8 cellular contexts compared by ENCODE assay signal in the genomic region with DNA sequence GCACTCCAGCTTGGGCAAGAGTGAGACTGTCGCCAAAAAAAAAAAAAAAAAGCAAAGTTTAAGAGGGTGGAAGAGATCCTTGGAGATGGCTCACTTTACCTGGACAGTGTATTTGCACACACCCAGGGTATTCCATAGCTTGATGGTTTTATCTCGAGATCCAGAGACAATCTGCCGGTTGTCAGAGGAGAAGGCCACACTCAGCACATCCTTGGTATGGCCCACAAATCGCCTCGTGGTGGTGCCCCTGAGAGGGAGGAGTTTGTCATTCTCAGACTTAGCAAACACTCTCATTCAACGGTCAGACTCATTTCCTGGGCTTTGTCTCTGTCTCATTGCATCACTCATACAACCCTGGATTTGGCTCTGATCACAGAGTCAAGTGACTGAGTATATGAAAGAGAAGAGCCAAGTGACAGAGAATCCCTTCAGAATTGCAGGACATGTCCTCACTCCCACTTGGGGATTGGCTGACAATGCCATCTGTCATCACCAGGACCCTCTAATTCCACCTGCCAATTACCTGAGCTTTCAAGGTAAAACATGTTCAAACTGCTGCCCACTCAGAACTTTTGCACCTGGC. TPM values are rescaled to one million over a fixed set of nuclear protein-coding genes. Genes with fewer than 3 reads are reported as not detected.
DNase-seq lines count a peak whose midpoint lies in the region; ATAC-seq, FAIRE-seq and TF ChIP-seq lines count a peak whose summit lies in the region.

No MANE protein-coding gene starts in this region.

- H3K4me1 Mint-ChIP-seq in immature natural killer cell: peaks cover 51 to 75% of the 10 kb centered on the region in 2 donors

- no peak for TF ChIP-seq POLR2A in upper lobe of left lung (IDR thresholded peaks at IDR 0.05)

- H3K27ac ChIP-seq in upper lobe of left lung: peak overlapping the region; percentile 93 to 99 (median 96)

- no peaks in the 10 kb centered on the region for H3K9me3 ChIP-seq in upper lobe of left lung

- peaks cover 65 to 70% of the 10 kb centered on the region in 2 donors for H3K36me3 Mint-ChIP-seq in activated naive CD4-positive, alpha-beta T cell treated with anti-CD3 and anti-CD28 coated beads, Interleukin-2, amount 50 U/mL, for 72 hours
- H3K36me3 Mint-ChIP-seq in immature natural killer cell: peaks cover 25 to 50% (median 36%) of the 10 kb centered on the region in 3 donors

- H3K4me1 ChIP-seq in upper lobe of left lung: peaks cover 35 to 52% (median 38%) of the 10 kb centered on the region in 4 donors

- H3K36me3 ChIP-seq in upper lobe of left lung: peaks cover 54 to 60% (median 57%) of the 10 kb centered on the region in 4 donors

- TF ChIP-seq EP300 in upper lobe of left lung (IDR thresholded peaks at IDR 0.05): no peak

- peak overlapping the region; percentile 77 for H3K4me3 ChIP-seq in AG09309 (ENCODE audit: control insufficient read depth, low read depth, low read length)
- H3K4me3 ChIP-seq in upper lobe of left lung: peak overlapping the region in 1 of 4 donors; percentile 64

- DNase-seq in AG09309 (ENCODE audit: low read depth) (peak; percentile 58), HT1080 (ENCODE audit: low read depth) (peak; percentile 92), immature natural killer cell (peak in 2 of 3 donors; percentile 15 to 47), upper lobe of left lung (no peak), HTR-8/SVneo (ENCODE audit: insufficient read length, low spot score) (no peak), NCI-H2029 (lab: John Stamatoyannopoulos, UW) (no peak)
- DNase-seq in activated naive CD4-positive, alpha-beta T cell treated with anti-CD3 and anti-CD28 coated beads, Interleukin-2, amount 50 U/mL, for 72 hours (ENCODE audit: low spot score in 2 of 2): peak; percentile 64 to 73

- ATAC-seq in activated naive CD4-positive, alpha-beta T cell treated with anti-CD3 and anti-CD28 coated beads, Interleukin-2, amount 50 U/mL, for 72 hours: peak; percentile 65 to 68
- ATAC-seq in upper lobe of left lung (ENCODE audit: low FRiP score in 2 of 2) (no peak), GM18867 (IDR thresholded peaks at IDR 0.05; ENCODE audit: unreplicated experiment) (no peak)

- H3K27me3 Mint-ChIP-seq in immature natural killer cell (ENCODE audit: low read depth in 3 of 3): peaks cover 3 to 21% (median 16%) of the 10 kb centered on the region in 3 donors

- H3K9me3 Mint-ChIP-seq in activated naive CD4-positive, alpha-beta T cell treated with anti-CD3 and anti-CD28 coated beads, Interleukin-2, amount 50 U/mL, for 72 hours: no peaks in the 10 kb centered on the region
- H3K9me3 Mint-ChIP-seq in immature natural killer cell: no peaks in the 10 kb centered on the region

- TF ChIP-seq CTCF in AG09309 (IDR thresholded peaks at IDR 0.05; ENCODE audit: control insufficient read depth, insufficient read depth, low read depth, low read length, missing control alignments) (no peak), upper lobe of left lung (IDR thresholded peaks at IDR 0.05) (no peak)

- no peaks in the 10 kb centered on the region for H3K27me3 ChIP-seq in upper lobe of left lung

- H3K4me3 Mint-ChIP-seq in immature natural killer cell: peak overlapping the region; percentile 94 to 100 (median 99)

- H3K27ac Mint-ChIP-seq in activated naive CD4-positive, alpha-beta T cell treated with anti-CD3 and anti-CD28 coated beads, Interleukin-2, amount 50 U/mL, for 72 hours: peak overlapping the region; percentile 96 to 100
- peak overlapping the region; percentile 92 to 99 (median 97) for H3K27ac Mint-ChIP-seq in immature natural killer cell

- WGBS in upper lobe of left lung, 2 donors: 31 to 37% methylated on average over 6 of the region's 6 CpGs

- no peak for FAIRE-seq in HTR-8/SVneo (lab: Jason Lieb, UNC)

RNA-seq across cellular contexts. Expression of a gene that starts 2.2 kb away (rescaled TPM):
- total RNA-seq in HT1080 (2014; rRNA removed; shearing (Covaris generic)): 7,519 and 7,681 TPM in 2 replicates
- polyA plus RNA-seq in HT1080 (2015; cell fraction: cytosol; rRNA removed): 5,041 and 5,226 TPM in 2 replicates
- polyA plus RNA-seq in HT1080 (2015; cell fraction: nucleus; rRNA removed): 3,099 and 3,214 TPM in 2 replicates
- 1,000 to 10,000 TPM; 2,392 to 2,665 TPM for total RNA-seq in activated naive CD4-positive, alpha-beta T cell treated with anti-CD3 and anti-CD28 coated beads, Interleukin-2, amount 50 U/mL, for 72 hours
- polyA plus RNA-seq in immature natural killer cell: 1,000 to 10,000 TPM; 1,093 to 1,304 (median 1,251) TPM
- 1,000 to 10,000 TPM in 5 of 6 donors, 100 to 1,000 TPM in 1; 801 to 1,863 (median 1,196) TPM for total RNA-seq in upper lobe of left lung

RNA-seq across cellular contexts. Expression of a gene that starts 18.4 kb away (rescaled TPM):
- total RNA-seq in HT1080 (2014; rRNA removed; shearing (Covaris generic)): 19.1 and 29.1 TPM in 2 replicates
- polyA plus RNA-seq in HT1080 (2015; cell fraction: cytosol; rRNA removed): 16.6 and 18.4 TPM in 2 replicates
- 78.9 and 84.8 TPM in 2 replicates for polyA plus RNA-seq in HT1080 (2015; cell fraction: nucleus; rRNA removed)
- 10 to 100 TPM; 33.1 to 36.4 TPM for total RNA-seq in activated naive CD4-positive, alpha-beta T cell treated with anti-CD3 and anti-CD28 coated beads, Interleukin-2, amount 50 U/mL, for 72 hours
- polyA plus RNA-seq in immature natural killer cell: 1 to 10 TPM in 2 of 3 donors, under 1 TPM in 1; 0.80 to 2.3 (median 1.7) TPM
- total RNA-seq in upper lobe of left lung: 10 to 100 TPM; 14.4 to 75.4 (median 34.1) TPM

RNA-seq across cellular contexts. Expression of a gene that starts 19.5 kb away (rescaled TPM):
- total RNA-seq in HT1080 (2014; rRNA removed; shearing (Covaris generic)): 3.5 and 7.7 TPM in 2 replicates
- 6.8 and 7.8 TPM in 2 replicates for polyA plus RNA-seq in HT1080 (2015; cell fraction: cytosol; rRNA removed)
- 26.8 and 38.9 TPM in 2 replicates for polyA plus RNA-seq in HT1080 (2015; cell fraction: nucleus; rRNA removed)
- 10 to 100 TPM in 1 of 2 donors, 1 to 10 TPM in 1; 9.3 to 15.6 TPM for total RNA-seq in activated naive CD4-positive, alpha-beta T cell treated with anti-CD3 and anti-CD28 coated beads, Interleukin-2, amount 50 U/mL, for 72 hours
- polyA plus RNA-seq in immature natural killer cell: 10 to 100 TPM; 16.0 to 42.6 (median 18.0) TPM
- total RNA-seq in upper lobe of left lung: 10 to 100 TPM; 12.3 to 47.1 (median 15.6) TPM

RNA-seq across cellular contexts. Expression of a gene that starts 36.5 kb away (rescaled TPM):
- total RNA-seq in HT1080 (2014; rRNA removed; shearing (Covaris generic)): 12.6 and 15.4 TPM in 2 replicates
- 9.8 and 12.4 TPM in 2 replicates for polyA plus RNA-seq in HT1080 (2015; cell fraction: cytosol; rRNA removed)
- polyA plus RNA-seq in HT1080 (2015; cell fraction: nucleus; rRNA removed): 7.8 and 9.8 TPM in 2 replicates
- 1 to 10 TPM; 4.8 to 7.0 TPM for total RNA-seq in activated naive CD4-positive, alpha-beta T cell treated with anti-CD3 and anti-CD28 coated beads, Interleukin-2, amount 50 U/mL, for 72 hours
- under 1 TPM in 1 of 3 donors, not detected in 2; 0.50 TPM for polyA plus RNA-seq in immature natural killer cell
- total RNA-seq in upper lobe of left lung: 1 to 10 TPM in 5 of 6 donors, under 1 TPM in 1; 0.83 to 6.7 (median 2.9) TPM

Comparison
In these comparisons a context has a peak if more than half of its experiments do, and no peak if none do; other contexts are left out.
1. DNase-seq: peak in AG09309 (single experiment), HT1080 (single experiment), activated naive CD4-positive, alpha-beta T cell treated with anti-CD3 and anti-CD28 coated beads, Interleukin-2, amount 50 U/mL, for 72 hours (2 of 2) and immature natural killer cell (2 of 3); none in upper lobe of left lung (0 of 2), HTR-8/SVneo (single experiment) and NCI-H2029 (single experiment).
2. ATAC-seq: peak in activated naive CD4-positive, alpha-beta T cell treated with anti-CD3 and anti-CD28 coated beads, Interleukin-2, amount 50 U/mL, for 72 hours (2 of 2); none in upper lobe of left lung (0 of 2) and GM18867 (single experiment).